8 cellular contexts compared by ENCODE assay signal in genomic region chr2:222318026-222318711, GRCh38. TPM values are rescaled to one million over a fixed set of nuclear protein-coding genes. Genes with fewer than 3 reads are reported as not detected.
DNase-seq lines count a peak whose midpoint lies in the region; ATAC-seq and TF ChIP-seq lines count a peak whose summit lies in the region.

No MANE protein-coding gene starts in this region.

- peak overlapping the region; percentile 13 to 68 (median 50) for H3K4me3 ChIP-seq in heart left ventricle

- H3K36me3 ChIP-seq in heart left ventricle = no peaks in the 10 kb centered on the region

- H3K9me3 ChIP-seq in heart left ventricle = no peaks in the 10 kb centered on the region

- WGBS in heart left ventricle, 4 donors = 0 to 2% (median 1%) methylated on average over 24 to 41 of the region's 41 CpGs

- DNase-seq in NCI-H1436 (lab: John Stamatoyannopoulos, UW) (peak; percentile 46), NCI-H1436 treated with DMSO at 0.1 percent for 48 hours (lab: John Stamatoyannopoulos, UW) (no peak), NCI-H748 treated with DMSO at 0.1 percent for 48 hours (lab: John Stamatoyannopoulos, UW) (peak; percentile 76), heart left ventricle (peak in 3 of 5 donors; percentile 49 to 75 (median 75)), pons (ENCODE audit: low spot score) (peak; percentile 53)

- H3K36me3 Mint-ChIP-seq in activated naive CD8-positive, alpha-beta T cell = peaks cover 2% of the 10 kb centered on the region

- H3K27me3 ChIP-seq in heart left ventricle = peaks cover 3 to 79% (median 23%) of the 10 kb centered on the region in 9 donors

- H3K27ac Mint-ChIP-seq in activated naive CD8-positive, alpha-beta T cell = no peak overlapping the region

- H3K4me1 ChIP-seq in heart left ventricle = peaks cover 0 to 21% (median 8%) of the 10 kb centered on the region in 12 donors

- peak overlapping the region; percentile 82 for H3K4me3 Mint-ChIP-seq in activated naive CD8-positive, alpha-beta T cell

- TF ChIP-seq CTCF in heart left ventricle (IDR thresholded peaks at IDR 0.05) = peak in 11 of 12 donors; percentile 18 to 68 (median 54)

- peak overlapping the region in 2 of 12 donors; percentile 17 to 29 for H3K27ac ChIP-seq in heart left ventricle

- TF ChIP-seq POLR2A in heart left ventricle (IDR thresholded peaks at IDR 0.05) = no peak

- intact Hi-C loops in heart left ventricle (cut with DNase I) = loop anchor here (1.0 to 10.0 kb wide), 11 partner anchors 241 to 295 kb away; no protein-coding TSS in a partner anchor

- peaks cover 56% of the 10 kb centered on the region for H3K27me3 Mint-ChIP-seq in activated naive CD8-positive, alpha-beta T cell

- H3K4me1 Mint-ChIP-seq in activated naive CD8-positive, alpha-beta T cell (ENCODE audit: low read depth) = peaks cover 6% of the 10 kb centered on the region

- peak; percentile 45 for ATAC-seq in GM21367 (IDR thresholded peaks at IDR 0.05; ENCODE audit: unreplicated experiment)
- ATAC-seq in HG03565 (IDR thresholded peaks at IDR 0.05; ENCODE audit: unreplicated experiment) = peak; percentile 50
- peak; percentile 43 to 85 (median 79) for ATAC-seq in heart left ventricle

- no peaks in the 10 kb centered on the region for H3K9me3 Mint-ChIP-seq in activated naive CD8-positive, alpha-beta T cell (ENCODE audit: low read depth)

RNA-seq across cellular contexts. Expression of gene PAX3, which starts 19.4 kb away (rescaled TPM):
- under 1 TPM in 1 of 9 donors, not detected in 8; 0.42 TPM for total RNA-seq in heart left ventricle
- not detected for polyA plus RNA-seq in heart left ventricle
